33 cellular contexts compared by ENCODE assay signal in genomic region chr10:128993443-128993842, GRCh38.
"Had no signal": no experiment of that assay in that cellular context is flagged by ENCODE, and none has a peak within 500 bp of the region (broad histone marks: within the 10 kb centered on the region; RNA-seq: fewer than 3 reads in every experiment).

No MANE protein-coding gene starts in this region.

- H3K4me3 ChIP-seq: adrenal gland, body of pancreas, esophagus muscularis mucosa, gastrocnemius medialis had no signal

- H3K27me3 ChIP-seq: body of pancreas, foreskin keratinocyte had no signal

- H3K36me3 ChIP-seq: adrenal gland, esophagus muscularis mucosa, gastrocnemius medialis had no signal

- H3K36me3 Mint-ChIP-seq: activated CD4-positive, alpha-beta memory T cell treated with anti-CD3 and anti-CD28 coated beads for 36 hours; activated CD8-positive, alpha-beta memory T cell treated with anti-CD3 and anti-CD28 coated beads, Interleukin-2, amount 10 ng/mL, durations not matched to agents 7 days and 5 days; activated naive CD4-positive, alpha-beta T cell treated with anti-CD3 and anti-CD28 coated beads, Interleukin-2, amount 50 U/mL, for 24 hours; activated naive CD8-positive, alpha-beta T cell treated with anti-CD3 and anti-CD28 coated beads for 36 hours had no signal

- H3K27ac Mint-ChIP-seq: activated CD4-positive, alpha-beta memory T cell treated with anti-CD3 and anti-CD28 coated beads for 36 hours; activated CD4-positive, alpha-beta T cell treated with anti-CD3 and anti-CD28 coated beads for 36 hours; activated CD4-positive, alpha-beta T cell treated with anti-CD3 and anti-CD28 coated beads, Interleukin-2, amount 10 ng/mL, durations not matched to agents 24 days and 14 days; activated CD8-positive, alpha-beta memory T cell treated with anti-CD3 and anti-CD28 coated beads, Interleukin-2, amount 10 ng/mL, durations not matched to agents 7 days and 5 days; activated CD8-positive, alpha-beta T cell treated with anti-CD3 and anti-CD28 coated beads, Interleukin-2, amount 10 ng/mL, durations not matched to agents 7 days and 5 days; activated naive CD4-positive, alpha-beta T cell treated with anti-CD3 and anti-CD28 coated beads for 36 hours; activated naive CD4-positive, alpha-beta T cell treated with anti-CD3 and anti-CD28 coated beads, Interleukin-2, amount 50 U/mL, for 24 hours; activated naive CD8-positive, alpha-beta T cell treated with anti-CD3 and anti-CD28 coated beads for 36 hours; activated naive CD8-positive, alpha-beta T cell treated with anti-CD3 and anti-CD28 coated beads, Interleukin-2, amount 50 U/mL, for 24 hours; activated T-helper 1 cell treated with anti-CD3 and anti-CD28 coated beads, Interleukin-12 subunit alpha, Interleukin-12 subunit beta, Interleukin-2, Interleukin-4 antibody, amounts not matched to agents 30 ng/mL and 10 ng/mL and 1 ng/mL, durations not matched to agents 14 hours and 24 hours and 36 hours; activated T-helper 2 cell treated with anti-CD3 and anti-CD28 coated beads, Interferon-gamma antibody, Interleukin-2, Interleukin-4, amounts not matched to agents 10 μg/mL and 5 μg/mL and 100 μg/mL, durations not matched to agents 14 hours and 24 hours and 36 hours; effector memory CD8-positive, alpha-beta T cell; T-helper 17 cell; T-helper 2 cell treated with Interferon-gamma antibody and Interleukin-4, amounts not matched to agents 5 μg/mL and 100 μg/mL, for 36 hours had no signal

- H3K27ac ChIP-seq: adrenal gland, body of pancreas, esophagus muscularis mucosa, foreskin keratinocyte, gastrocnemius medialis had no signal

- H3K4me1 ChIP-seq: adrenal gland, body of pancreas, esophagus muscularis mucosa, foreskin keratinocyte, gastrocnemius medialis had no signal

- H3K27me3 Mint-ChIP-seq: activated CD4-positive, alpha-beta T cell treated with anti-CD3 and anti-CD28 coated beads for 36 hours; activated CD8-positive, alpha-beta memory T cell treated with anti-CD3 and anti-CD28 coated beads, Interleukin-2, amount 10 ng/mL, durations not matched to agents 7 days and 5 days; activated naive CD4-positive, alpha-beta T cell treated with anti-CD3 and anti-CD28 coated beads, Interleukin-2, amount 50 U/mL, for 24 hours; activated naive CD8-positive, alpha-beta T cell treated with anti-CD3 and anti-CD28 coated beads for 36 hours; T-helper 17 cell had no signal

- ATAC-seq: activated CD4-positive, alpha-beta T cell treated with anti-CD3 and anti-CD28 coated beads for 36 hours; activated CD8-positive, alpha-beta memory T cell treated with anti-CD3 and anti-CD28 coated beads, Interleukin-2, amount 10 ng/mL, durations not matched to agents 7 days and 5 days; activated CD8-positive, alpha-beta T cell treated with anti-CD3 and anti-CD28 coated beads, Interleukin-2, amount 10 ng/mL, durations not matched to agents 7 days and 5 days; activated naive CD8-positive, alpha-beta T cell treated with anti-CD3 and anti-CD28 coated beads, Interleukin-2, amount 50 U/mL, for 24 hours; body of pancreas; effector memory CD8-positive, alpha-beta T cell; foreskin keratinocyte; gastrocnemius medialis; T-helper 17 cell had no signal

- H3K9me3 Mint-ChIP-seq: activated CD4-positive, alpha-beta memory T cell treated with anti-CD3 and anti-CD28 coated beads for 36 hours; activated CD4-positive, alpha-beta T cell treated with anti-CD3 and anti-CD28 coated beads, Interleukin-2, amount 10 ng/mL, durations not matched to agents 24 days and 14 days; activated naive CD4-positive, alpha-beta T cell treated with anti-CD3 and anti-CD28 coated beads for 36 hours; activated naive CD4-positive, alpha-beta T cell treated with anti-CD3 and anti-CD28 coated beads, Interleukin-2, amount 50 U/mL, for 24 hours; activated naive CD8-positive, alpha-beta T cell treated with anti-CD3 and anti-CD28 coated beads for 36 hours; activated naive CD8-positive, alpha-beta T cell treated with anti-CD3 and anti-CD28 coated beads, Interleukin-2, amount 50 U/mL, for 24 hours; activated T-helper 1 cell treated with anti-CD3 and anti-CD28 coated beads, Interleukin-12 subunit alpha, Interleukin-12 subunit beta, Interleukin-2, Interleukin-4 antibody, amounts not matched to agents 30 ng/mL and 10 ng/mL and 1 ng/mL, durations not matched to agents 14 hours and 24 hours and 36 hours; activated T-helper 2 cell treated with anti-CD3 and anti-CD28 coated beads, Interferon-gamma antibody, Interleukin-2, Interleukin-4, amounts not matched to agents 10 μg/mL and 5 μg/mL and 100 μg/mL, durations not matched to agents 14 hours and 24 hours and 36 hours; effector memory CD8-positive, alpha-beta T cell; T-helper 2 cell treated with Interferon-gamma antibody and Interleukin-4, amounts not matched to agents 5 μg/mL and 100 μg/mL, for 36 hours had no signal

- H3K9me3 ChIP-seq: adrenal gland, body of pancreas, esophagus muscularis mucosa, gastrocnemius medialis had no signal

- H3K4me3 Mint-ChIP-seq: activated CD4-positive, alpha-beta memory T cell treated with anti-CD3 and anti-CD28 coated beads for 36 hours; activated CD4-positive, alpha-beta T cell treated with anti-CD3 and anti-CD28 coated beads for 36 hours; activated CD4-positive, alpha-beta T cell treated with anti-CD3 and anti-CD28 coated beads, Interleukin-2, amount 10 ng/mL, durations not matched to agents 24 days and 14 days; activated CD8-positive, alpha-beta memory T cell treated with anti-CD3 and anti-CD28 coated beads, Interleukin-2, amount 10 ng/mL, durations not matched to agents 7 days and 5 days; activated CD8-positive, alpha-beta T cell treated with anti-CD3 and anti-CD28 coated beads, Interleukin-2, amount 10 ng/mL, durations not matched to agents 7 days and 5 days; activated naive CD4-positive, alpha-beta T cell treated with anti-CD3 and anti-CD28 coated beads for 36 hours; activated naive CD4-positive, alpha-beta T cell treated with anti-CD3 and anti-CD28 coated beads, Interleukin-2, amount 50 U/mL, for 24 hours; activated naive CD8-positive, alpha-beta T cell treated with anti-CD3 and anti-CD28 coated beads for 36 hours; activated naive CD8-positive, alpha-beta T cell treated with anti-CD3 and anti-CD28 coated beads, Interleukin-2, amount 50 U/mL, for 24 hours; activated T-helper 1 cell treated with anti-CD3 and anti-CD28 coated beads, Interleukin-12 subunit alpha, Interleukin-12 subunit beta, Interleukin-2, Interleukin-4 antibody, amounts not matched to agents 30 ng/mL and 10 ng/mL and 1 ng/mL, durations not matched to agents 14 hours and 24 hours and 36 hours; effector memory CD8-positive, alpha-beta T cell; T-helper 17 cell; T-helper 2 cell treated with Interferon-gamma antibody and Interleukin-4, amounts not matched to agents 5 μg/mL and 100 μg/mL, for 36 hours had no signal

- H3K4me1 Mint-ChIP-seq: activated CD4-positive, alpha-beta T cell treated with anti-CD3 and anti-CD28 coated beads for 36 hours; activated CD4-positive, alpha-beta T cell treated with anti-CD3 and anti-CD28 coated beads, Interleukin-2, amount 10 ng/mL, durations not matched to agents 24 days and 14 days; activated CD8-positive, alpha-beta memory T cell treated with anti-CD3 and anti-CD28 coated beads, Interleukin-2, amount 10 ng/mL, durations not matched to agents 7 days and 5 days; activated naive CD8-positive, alpha-beta T cell treated with anti-CD3 and anti-CD28 coated beads for 36 hours; activated naive CD8-positive, alpha-beta T cell treated with anti-CD3 and anti-CD28 coated beads, Interleukin-2, amount 50 U/mL, for 24 hours; T-helper 17 cell had no signal

- DNase-seq: activated CD4-positive, alpha-beta memory T cell treated with anti-CD3 and anti-CD28 coated beads for 36 hours; activated CD4-positive, alpha-beta T cell treated with anti-CD3 and anti-CD28 coated beads for 36 hours; activated CD4-positive, alpha-beta T cell treated with anti-CD3 and anti-CD28 coated beads, Interleukin-2, amount 10 ng/mL, durations not matched to agents 24 days and 14 days; activated CD4-positive, CD25-positive, alpha-beta regulatory T cell; activated CD4-positive, CD25-positive, alpha-beta regulatory T cell treated with anti-CD3 and anti-CD28 coated beads, Interleukin-2, amount 50 U/mL, for 72 hours; activated CD8-positive, alpha-beta memory T cell treated with anti-CD3 and anti-CD28 coated beads, Interleukin-2, amount 10 ng/mL, durations not matched to agents 7 days and 5 days; activated CD8-positive, alpha-beta memory T cell treated with anti-CD3 and anti-CD28 coated beads, Interleukin-2, amount 50 U/mL, for 4 hours; activated CD8-positive, alpha-beta T cell treated with anti-CD3 and anti-CD28 coated beads, Interleukin-2, amount 10 ng/mL, durations not matched to agents 7 days and 5 days; activated effector memory CD4-positive, alpha-beta T cell treated with anti-CD3 and anti-CD28 coated beads, Interleukin-2, amount 50 U/mL, for 16 hours; activated naive CD4-positive, alpha-beta T cell treated with anti-CD3 and anti-CD28 coated beads for 36 hours; activated naive CD8-positive, alpha-beta T cell treated with anti-CD3 and anti-CD28 coated beads for 36 hours; activated naive CD8-positive, alpha-beta T cell treated with anti-CD3 and anti-CD28 coated beads, Interleukin-2, amount 50 U/mL, for 24 hours; activated T-cell treated with anti-CD3 and anti-CD28 coated beads, Interleukin-2, amount 50 U/mL, for 1 hour; activated T-cell treated with anti-CD3 and anti-CD28 coated beads, Interleukin-2, amount 50 U/mL, for 48 hours; amygdala; body of pancreas; caudate nucleus; cortex of kidney; dermis blood vessel endothelial cell; effector CD4-positive, alpha-beta T cell; effector memory CD8-positive, alpha-beta T cell; erythroblast; foreskin keratinocyte; gastrocnemius medialis; glutamatergic neuron; T-helper 1 cell; T-helper 17 cell had no signal
